19 cellular contexts compared by ENCODE assay signal in the genomic region with DNA sequence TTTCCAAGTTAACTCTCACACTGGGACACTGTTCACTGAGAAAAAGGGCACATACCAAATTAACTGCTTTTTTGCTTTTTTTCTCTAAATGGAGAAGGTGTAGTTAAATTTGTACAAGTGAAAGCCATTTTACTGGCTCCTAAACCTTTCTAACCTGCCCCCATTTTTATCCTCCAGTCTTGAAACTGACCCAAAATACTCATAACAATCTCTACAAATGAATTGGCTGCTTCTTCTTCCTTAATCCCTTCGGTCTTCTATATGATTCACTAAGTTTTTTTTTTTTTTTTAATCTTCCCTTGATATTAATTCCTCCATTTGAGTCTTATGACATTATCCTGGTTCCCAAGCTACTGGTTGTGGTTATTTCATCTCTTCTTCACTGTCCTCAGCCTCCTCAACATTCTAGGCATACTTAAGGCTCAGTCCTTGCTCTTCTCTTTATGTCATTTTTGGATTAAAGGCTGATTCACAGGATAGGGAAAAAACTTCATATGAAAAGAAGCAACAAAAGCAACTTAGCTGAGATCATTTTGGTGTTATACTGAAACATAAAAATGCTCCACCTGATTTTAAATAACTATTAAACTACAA. TPM values are rescaled to one million over a fixed set of nuclear protein-coding genes. Genes with fewer than 3 reads are reported as not detected.
DNase-seq lines count a peak whose midpoint lies in the region; ATAC-seq and FAIRE-seq lines count a peak whose summit lies in the region.
"Had no signal": no experiment of that assay in that cellular context is flagged by ENCODE, and none has a peak within 500 bp of the region (broad histone marks: within the 10 kb centered on the region; RNA-seq: fewer than 3 reads in every experiment).

No MANE protein-coding gene starts in this region.

- POLR2A ChIA-PET in CD8-positive, alpha-beta memory T cell (lab: Charles Lee): no interaction called here

- no peak overlapping the region for H3K4me3 Mint-ChIP-seq in CD8-positive, alpha-beta memory T cell
- no peak overlapping the region for H3K4me3 Mint-ChIP-seq in T-helper 2 cell treated with Interferon-gamma antibody and Interleukin-4, amounts not matched to agents 5 μg/mL and 100 μg/mL, for 36 hours

- peak overlapping the region; percentile 4 for H3K9ac ChIP-seq in mucosa of stomach (ENCODE audit: low read length)
- H3K9ac ChIP-seq: parathyroid adenoma had no signal

- FAIRE-seq in urothelium cell line (lab: Jason Lieb, UNC): no peak
- FAIRE-seq: GM12891 had no signal

- peak overlapping the region in 5 of 8 donors; percentile 5 to 85 (median 59) for H3K27ac Mint-ChIP-seq in CD8-positive, alpha-beta memory T cell
- peak overlapping the region; percentile 32 for H3K27ac Mint-ChIP-seq in T-helper 2 cell treated with Interferon-gamma antibody and Interleukin-4, amounts not matched to agents 5 μg/mL and 100 μg/mL, for 36 hours

- no peaks in the 10 kb centered on the region for H3K27me3 Mint-ChIP-seq in CD8-positive, alpha-beta memory T cell
- H3K27me3 Mint-ChIP-seq in T-helper 2 cell treated with Interferon-gamma antibody and Interleukin-4, amounts not matched to agents 5 μg/mL and 100 μg/mL, for 36 hours (ENCODE audit: low read depth): no peaks in the 10 kb centered on the region

- H3K79me2 ChIP-seq in ACC112 (ENCODE audit: control insufficient read depth, insufficient read depth, low read length, unreplicated experiment): no peaks in the 10 kb centered on the region
- H3K79me2 ChIP-seq: parathyroid adenoma had no signal

- ATAC-seq in GM18907 (IDR thresholded peaks at IDR 0.05; ENCODE audit: unreplicated experiment): no peak

- H3K27me3 ChIP-seq in ACC112 (ENCODE audit: insufficient read depth, low read length) (no peaks in the 10 kb centered on the region), mucosa of stomach (ENCODE audit: control insufficient read depth, insufficient read depth, low read length) (no peaks in the 10 kb centered on the region)
- H3K27me3 ChIP-seq in CD8-positive, alpha-beta memory T cell (ENCODE audit: insufficient read depth, low read length, poor library complexity, severe bottlenecking): no peaks in the 10 kb centered on the region
- H3K27me3 ChIP-seq: BE2C, esophagus muscularis mucosa, suprapubic skin had no signal

- no peak overlapping the region for H2AFZ ChIP-seq in ACC112 (ENCODE audit: low read length, unreplicated experiment)
- H2AFZ ChIP-seq: parathyroid adenoma had no signal

- H3K36me3 ChIP-seq in ACC112 (ENCODE audit: insufficient read depth, low read length) (peaks cover 18% of the 10 kb centered on the region), mucosa of stomach (ENCODE audit: control insufficient read depth, insufficient read depth, low read length) (no peaks in the 10 kb centered on the region)
- peaks cover 23% of the 10 kb centered on the region for H3K36me3 ChIP-seq in CD8-positive, alpha-beta memory T cell (ENCODE audit: insufficient read depth, low read length)

- no peak for DNase-seq in CD8-positive, alpha-beta memory T cell
- DNase-seq in T-helper 2 cell treated with Interferon-gamma antibody and Interleukin-4, amounts not matched to agents 5 μg/mL and 100 μg/mL, for 36 hours (ENCODE audit: low spot score): no peak
- DNase-seq in urothelium cell line (ENCODE audit: low spot score) (no peak), NCI-H2196 treated with DMSO at 0.1 percent for 48 hours (lab: John Stamatoyannopoulos, UW; ENCODE audit: unreplicated experiment) (no peak)
- DNase-seq: BE2C; GDM1; left ventricle myocardium superior; NCI-H1436; NCI-H774; PC-3; stimulated activated CD4-positive, alpha-beta T cell treated with anti-CD3 and anti-CD28 coated beads, Interleukin-2, amount 100 ng/mL, for 48 hours; T-helper 9 cell had no signal

- peaks cover 6 to 68% (median 28%) of the 10 kb centered on the region in 3 donors for H3K36me3 Mint-ChIP-seq in CD8-positive, alpha-beta memory T cell
- peaks cover 46% of the 10 kb centered on the region for H3K36me3 Mint-ChIP-seq in T-helper 2 cell treated with Interferon-gamma antibody and Interleukin-4, amounts not matched to agents 5 μg/mL and 100 μg/mL, for 36 hours (ENCODE audit: low read depth)

- peaks cover 4 to 16% (median 10%) of the 10 kb centered on the region in 3 donors for H3K4me1 Mint-ChIP-seq in CD8-positive, alpha-beta memory T cell
- H3K4me1 Mint-ChIP-seq in T-helper 2 cell treated with Interferon-gamma antibody and Interleukin-4, amounts not matched to agents 5 μg/mL and 100 μg/mL, for 36 hours (ENCODE audit: low read depth): peaks cover 12% of the 10 kb centered on the region

- no peaks in the 10 kb centered on the region for H3K9me3 Mint-ChIP-seq in CD8-positive, alpha-beta memory T cell
- H3K9me3 Mint-ChIP-seq in T-helper 2 cell treated with Interferon-gamma antibody and Interleukin-4, amounts not matched to agents 5 μg/mL and 100 μg/mL, for 36 hours: no peaks in the 10 kb centered on the region

- no peaks in the 10 kb centered on the region for H3K9me3 ChIP-seq in CD8-positive, alpha-beta memory T cell (ENCODE audit: low read length)
- H3K9me3 ChIP-seq in mucosa of stomach (ENCODE audit: control insufficient read depth, low read length): no peaks in the 10 kb centered on the region
- H3K9me3 ChIP-seq: BE2C, esophagus muscularis mucosa, suprapubic skin had no signal

- H3K27ac ChIP-seq in ACC112 (ENCODE audit: low read depth, low read length): 0 out of 2 replicates have a peak overlapping the region, but pooled peaks have one; percentile 5
- no peak overlapping the region for H3K27ac ChIP-seq in CD8-positive, alpha-beta memory T cell (ENCODE audit: low read depth, low read length)
- H3K27ac ChIP-seq: esophagus muscularis mucosa, parathyroid adenoma, suprapubic skin had no signal

- H3K4me3 ChIP-seq in ACC112 (ENCODE audit: low read depth, low read length): no peak overlapping the region
- no peak overlapping the region for H3K4me3 ChIP-seq in CD8-positive, alpha-beta memory T cell (ENCODE audit: low read length)
- H3K4me3 ChIP-seq in mucosa of stomach (ENCODE audit: low read length): no peak overlapping the region
- H3K4me3 ChIP-seq: esophagus muscularis mucosa, suprapubic skin had no signal

- CTCF ChIA-PET in CD8-positive, alpha-beta memory T cell (lab: Charles Lee): no interaction called here

- H3K4me1 ChIP-seq in ACC112 (ENCODE audit: control insufficient read depth, insufficient read depth, low read length, unreplicated experiment): peaks cover 17% of the 10 kb centered on the region
- H3K4me1 ChIP-seq in CD8-positive, alpha-beta memory T cell (ENCODE audit: insufficient read depth, low read length): no peaks in the 10 kb centered on the region
- peaks cover 11% of the 10 kb centered on the region for H3K4me1 ChIP-seq in mucosa of stomach (ENCODE audit: control insufficient read depth, insufficient read depth, low read length)
- H3K4me1 ChIP-seq: BE2C, esophagus muscularis mucosa, parathyroid adenoma, suprapubic skin had no signal

RNA-seq across cellular contexts. Expression of gene ORC2, which starts 19.8 kb away (rescaled TPM):
- total RNA-seq in CD8-positive, alpha-beta memory T cell: 10 to 100 TPM; 47.9 to 51.9 TPM
- polyA plus RNA-seq in CD8-positive, alpha-beta memory T cell: 8.5 TPM

RNA-seq across cellular contexts. Expression of gene NIF3L1, which starts 54.5 kb away (rescaled TPM):
- total RNA-seq in CD8-positive, alpha-beta memory T cell: 10 to 100 TPM; 25.7 to 32.0 TPM
- polyA plus RNA-seq in CD8-positive, alpha-beta memory T cell: 18.3 TPM

RNA-seq across cellular contexts. Expression of gene PPIL3, which starts 54.7 kb away (rescaled TPM):
- total RNA-seq in CD8-positive, alpha-beta memory T cell: 10 to 100 TPM; 24.9 to 31.0 TPM
- polyA plus RNA-seq in CD8-positive, alpha-beta memory T cell: 25.2 TPM
